23 cellular contexts compared by ENCODE assay signal in genomic region chr4:52604215-52604614, GRCh38.
"Had no signal": no experiment of that assay in that cellular context is flagged by ENCODE, and none has a peak within 500 bp of the region (broad histone marks: within the 10 kb centered on the region; RNA-seq: fewer than 3 reads in every experiment).

No MANE protein-coding gene starts in this region.

- H3K4me1 Mint-ChIP-seq: activated naive CD8-positive, alpha-beta T cell treated with anti-CD3 and anti-CD28 coated beads for 36 hours; stimulated activated effector memory CD8-positive, alpha-beta T cell treated with anti-CD3 and anti-CD28 coated beads, Interleukin-12 subunit alpha, Interleukin-12 subunit beta, amount 100 ng/mL, for 72 hours; stimulated activated naive CD8-positive, alpha-beta T cell treated with anti-CD3 and anti-CD28 coated beads, Interleukin-15, amount 100 ng/mL, for 72 hours had no signal

- ATAC-seq: esophagus mucosa; sciatic nerve; stimulated activated effector memory CD8-positive, alpha-beta T cell treated with anti-CD3 and anti-CD28 coated beads, Interleukin-12 subunit alpha, Interleukin-12 subunit beta, amount 100 ng/mL, for 72 hours; stimulated activated naive CD8-positive, alpha-beta T cell treated with anti-CD3 and anti-CD28 coated beads, Interleukin-15, amount 100 ng/mL, for 72 hours; WTC11 had no signal

- H3K27me3 ChIP-seq: suprapubic skin, tibial nerve had no signal

- H3K27ac ChIP-seq: suprapubic skin, tibial nerve had no signal

- H3K9me3 Mint-ChIP-seq: stimulated activated effector memory CD8-positive, alpha-beta T cell treated with anti-CD3 and anti-CD28 coated beads, Interleukin-12 subunit alpha, Interleukin-12 subunit beta, amount 100 ng/mL, for 72 hours; WTC11 had no signal

- H3K9me3 ChIP-seq: suprapubic skin, tibial nerve had no signal

- H3K27ac Mint-ChIP-seq: activated naive CD8-positive, alpha-beta T cell treated with anti-CD3 and anti-CD28 coated beads for 36 hours; stimulated activated effector memory CD8-positive, alpha-beta T cell treated with anti-CD3 and anti-CD28 coated beads, Interleukin-12 subunit alpha, Interleukin-12 subunit beta, amount 100 ng/mL, for 72 hours; stimulated activated naive CD8-positive, alpha-beta T cell treated with anti-CD3 and anti-CD28 coated beads, Interleukin-15, amount 100 ng/mL, for 72 hours; WTC11 had no signal

- H3K27me3 Mint-ChIP-seq: activated naive CD8-positive, alpha-beta T cell treated with anti-CD3 and anti-CD28 coated beads for 36 hours; stimulated activated naive CD8-positive, alpha-beta T cell treated with anti-CD3 and anti-CD28 coated beads, Interleukin-15, amount 100 ng/mL, for 72 hours had no signal

- H3K4me1 ChIP-seq: suprapubic skin, tibial nerve had no signal

- H3K4me3 Mint-ChIP-seq: activated naive CD8-positive, alpha-beta T cell treated with anti-CD3 and anti-CD28 coated beads for 36 hours; stimulated activated effector memory CD8-positive, alpha-beta T cell treated with anti-CD3 and anti-CD28 coated beads, Interleukin-12 subunit alpha, Interleukin-12 subunit beta, amount 100 ng/mL, for 72 hours; stimulated activated naive CD8-positive, alpha-beta T cell treated with anti-CD3 and anti-CD28 coated beads, Interleukin-15, amount 100 ng/mL, for 72 hours; WTC11 had no signal

- H3K4me3 ChIP-seq: suprapubic skin, tibial nerve had no signal

- DNase-seq: activated CD4-positive, alpha-beta T cell treated with anti-CD3 and anti-CD28 coated beads, Interleukin-2, amount 50 U/mL, for 48 hours; activated CD8-positive, alpha-beta memory T cell treated with anti-CD3 and anti-CD28 coated beads, Interleukin-2, amount 50 U/mL, for 48 hours; activated naive CD4-positive, alpha-beta T cell treated with Interleukin-2 at 50 U/mL for 16 hours; activated naive CD8-positive, alpha-beta T cell treated with anti-CD3 and anti-CD28 coated beads for 36 hours; activated T-cell treated with anti-CD3 and anti-CD28 coated beads, Interleukin-2, amount 50 U/mL, for 48 hours; amniotic stem cell; effector memory CD4-positive, alpha-beta T cell; glutamatergic neuron; hippocampal formation; kidney glomerular epithelial cell; occipital lobe; posterior cingulate gyrus; small intestine; stimulated activated CD4-positive, alpha-beta T cell treated with anti-CD3 and anti-CD28 coated beads, Interleukin-2, amount 100 ng/mL, for 24 hours; stimulated activated naive CD8-positive, alpha-beta T cell treated with anti-CD3 and anti-CD28 coated beads, Interleukin-15, amount 100 ng/mL, for 72 hours; T-helper 1 cell; T-helper 9 cell had no signal
